Comparison of ENCODE assay signal across 1 cellular context in genomic region chr19:4742717-4743646, GRCh38.
TF ChIP-seq lines count a peak whose summit lies in the region.

No MANE protein-coding gene starts in this region.

TF ChIP-seq in HEK293, 187 proteins besides CTCF, POLR2A, EP300 and RAD21 (continued from another document):
- TF ChIP-seq, protein P1, sequence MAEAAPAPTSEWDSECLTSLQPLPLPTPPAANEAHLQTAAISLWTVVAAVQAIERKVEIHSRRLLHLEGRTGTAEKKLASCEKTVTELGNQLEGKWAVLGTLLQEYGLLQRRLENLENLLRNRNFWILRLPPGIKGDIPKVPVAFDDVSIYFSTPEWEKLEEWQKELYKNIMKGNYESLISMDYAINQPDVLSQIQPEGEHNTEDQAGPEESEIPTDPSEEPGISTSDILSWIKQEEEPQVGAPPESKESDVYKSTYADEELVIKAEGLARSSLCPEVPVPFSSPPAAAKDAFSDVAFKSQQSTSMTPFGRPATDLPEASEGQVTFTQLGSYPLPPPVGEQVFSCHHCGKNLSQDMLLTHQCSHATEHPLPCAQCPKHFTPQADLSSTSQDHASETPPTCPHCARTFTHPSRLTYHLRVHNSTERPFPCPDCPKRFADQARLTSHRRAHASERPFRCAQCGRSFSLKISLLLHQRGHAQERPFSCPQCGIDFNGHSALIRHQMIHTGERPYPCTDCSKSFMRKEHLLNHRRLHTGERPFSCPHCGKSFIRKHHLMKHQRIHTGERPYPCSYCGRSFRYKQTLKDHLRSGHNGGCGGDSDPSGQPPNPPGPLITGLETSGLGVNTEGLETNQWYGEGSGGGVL (tag by site-specific recombination; IDR thresholded peaks at IDR 0.05): peak; percentile 94
- no peak for TF ChIP-seq ZBTB1 (tag by site-specific recombination; IDR thresholded peaks at IDR 0.05)
- TF ChIP-seq ZBTB20 (tag by site-specific recombination; IDR thresholded peaks at IDR 0.05): 0 out of 2 replicates have a peak, but pooled peaks have one; percentile 30
